8 cellular contexts compared by ENCODE assay signal in genomic region chr14:65103150-65103760, GRCh38. TPM values are rescaled to one million over a fixed set of nuclear protein-coding genes. Genes with fewer than 3 reads are reported as not detected.
A peak's percentile ranks its signal among the peaks of the same experiment; 100 is the strongest.
DNase-seq lines count a peak whose midpoint lies in the region; ATAC-seq, FAIRE-seq and TF ChIP-seq lines count a peak whose summit lies in the region.

No MANE protein-coding gene starts in this region.

- peak overlapping the region; percentile 90 for H3K4me2 ChIP-seq in mesenchymal stem cell (ENCODE audit: low read length, poor library complexity, severe bottlenecking)

- H3K4me3 ChIP-seq in BJ (ENCODE audit: low read depth, low read length) (peak overlapping the region; percentile 84), body of pancreas (peak overlapping the region; percentile 40 to 95), mesenchymal stem cell (ENCODE audit: insufficient read depth in 1 of 2, low read depth in 1 of 2, low read length in 2 of 2) (peak overlapping the region; percentile 75 to 90), vagina (peak overlapping the region; percentile 76 to 85)

- no peak overlapping the region for H2BK15ac ChIP-seq in mesenchymal stem cell (ENCODE audit: low read depth, poor library complexity, severe bottlenecking)

- ATAC-seq in body of pancreas, result no peak
- ATAC-seq in esophagus mucosa, result no peak

- FAIRE-seq in GM19239 (lab: Jason Lieb, UNC), result peak; percentile 55

- H3K79me1 ChIP-seq in mesenchymal stem cell (replicated peaks; ENCODE audit: low read length, poor library complexity, severe bottlenecking), result peaks cover 1% of the 10 kb centered on the region

- WGBS in body of pancreas, 2 donors, result 6 to 7% methylated on average over 17 to 22 of the region's 22 CpGs
- 8% methylated on average over 22 of the region's 22 CpGs for WGBS in mesenchymal stem cell

- H3K9ac ChIP-seq in mesenchymal stem cell (ENCODE audit: low read length), result peak overlapping the region; percentile 87

- DNase-seq in BJ (ENCODE audit: low read depth) (no peak), GM19239 (ENCODE audit: insufficient read length, low spot score) (no peak), NCI-H748 (lab: John Stamatoyannopoulos, UW; ENCODE audit: unreplicated experiment) (peak; percentile 84), body of pancreas (peak; percentile 19 to 46 (median 27)), mesenchymal stem cell (peak; percentile 25), vagina (ENCODE audit: extremely low spot score in 2 of 2) (no peak), NCI-H128 (lab: John Stamatoyannopoulos, UW; ENCODE audit: unreplicated experiment) (no peak)

- intact Hi-C loops in body of pancreas (cut with DNase I), result no loop called here
- intact Hi-C loops in vagina (cut with DNase I), result loop anchor here (10.0 kb wide), 1 partner anchor 52 kb away; no protein-coding TSS in a partner anchor

- H3K4ac ChIP-seq in mesenchymal stem cell (ENCODE audit: low read depth in 1 of 2, low read length in 2 of 2), result peak overlapping the region in 1 of 2 experiments; percentile 82

- H2BK120ac ChIP-seq in mesenchymal stem cell (ENCODE audit: low read depth, low read length), result no peak overlapping the region

- POLR2A ChIA-PET in BJ (lab: Charles Lee), result interaction anchor here (0.7 to 1.1 kb wide), 2 partner anchors 10 to 1386 kb away, joined by 10 to 18 read pairs; no protein-coding TSS in a partner anchor

- H3K18ac ChIP-seq in mesenchymal stem cell (ENCODE audit: low read depth in 1 of 2, low read length in 2 of 2), result peak overlapping the region; percentile 64 to 77

- H3K14ac ChIP-seq in mesenchymal stem cell (ENCODE audit: low read length in 2 of 2), result peak overlapping the region in 1 of 2 experiments; percentile 53

- H4K91ac ChIP-seq in mesenchymal stem cell (ENCODE audit: low read length), result no peak overlapping the region

- no peaks in the 10 kb centered on the region for H3K9me3 ChIP-seq in body of pancreas
- no peaks in the 10 kb centered on the region for H3K9me3 ChIP-seq in mesenchymal stem cell (ENCODE audit: control insufficient read depth, low read length)
- no peaks in the 10 kb centered on the region for H3K9me3 ChIP-seq in vagina

- peak overlapping the region in 3 of 4 donors; percentile 61 to 87 (median 70) for H3K27ac ChIP-seq in body of pancreas
- no peak overlapping the region for H3K27ac ChIP-seq in mesenchymal stem cell (ENCODE audit: low read length, poor library complexity, severe bottlenecking)
- peak overlapping the region; percentile 64 for H3K27ac ChIP-seq in vagina

- H2AFZ ChIP-seq in mesenchymal stem cell (ENCODE audit: low read depth, low read length), result peak overlapping the region; percentile 33

- H2BK5ac ChIP-seq in mesenchymal stem cell (ENCODE audit: low read depth, low read length, poor library complexity, severe bottlenecking), result no peak overlapping the region

- H3K23ac ChIP-seq in mesenchymal stem cell (ENCODE audit: low read length in 2 of 2), result no peak overlapping the region

- peak overlapping the region; percentile 40 for H4K8ac ChIP-seq in mesenchymal stem cell (ENCODE audit: low read length)

- H2BK12ac ChIP-seq in mesenchymal stem cell (ENCODE audit: low read length in 2 of 2), result no peak overlapping the region

- CTCF ChIA-PET in BJ (lab: Yijun Ruan, JAX), result interaction anchor here (1.3 to 2.0 kb wide), 2 partner anchors 14 to 83 kb away, joined by 4 to 5 read pairs; no protein-coding TSS in a partner anchor

- H2AK5ac ChIP-seq in mesenchymal stem cell (ENCODE audit: low read length, severe bottlenecking), result no peak overlapping the region

- TF ChIP-seq POLR2A in body of pancreas (IDR thresholded peaks at IDR 0.05), result no peak
- TF ChIP-seq POLR2A in vagina (IDR thresholded peaks at IDR 0.05), result no peak

- H3K4me1 ChIP-seq in body of pancreas (peaks cover 15% of the 10 kb centered on the region), mesenchymal stem cell (ENCODE audit: control insufficient read depth, insufficient read depth, low read depth, low read length) (peaks cover 2% of the 10 kb centered on the region), vagina (peaks cover 39% of the 10 kb centered on the region)

- no peak for TF ChIP-seq CTCF in BJ (IDR thresholded peaks at IDR 0.05; ENCODE audit: insufficient read depth, low read depth, low read length)
- peak in 2 of 7 experiments; percentile 11 to 17 for TF ChIP-seq CTCF in body of pancreas (IDR thresholded peaks at IDR 0.05)
- no peak for TF ChIP-seq CTCF in vagina (IDR thresholded peaks at IDR 0.05)

- no peaks in the 10 kb centered on the region for H3K27me3 ChIP-seq in BJ (ENCODE audit: control insufficient read depth, insufficient read depth, low read length)
- H3K27me3 ChIP-seq in body of pancreas, result no peaks in the 10 kb centered on the region
- no peaks in the 10 kb centered on the region for H3K27me3 ChIP-seq in mesenchymal stem cell (ENCODE audit: control insufficient read depth in 1 of 2, insufficient read depth in 1 of 2, low read length in 2 of 2)
- H3K27me3 ChIP-seq in vagina, result no peaks in the 10 kb centered on the region

- H3K36me3 ChIP-seq in BJ (ENCODE audit: control insufficient read depth, insufficient read depth, low read length), result no peaks in the 10 kb centered on the region; the same call in 1 of the 2 replicates
- H3K36me3 ChIP-seq in body of pancreas (replicated peaks in 1 of 2; ENCODE audit: insufficient read depth in 1 of 2, low read depth in 2 of 2), result no peaks in the 10 kb centered on the region
- peaks cover 0 to 7% of the 10 kb centered on the region in 2 experiments for H3K36me3 ChIP-seq in mesenchymal stem cell (ENCODE audit: control insufficient read depth in 1 of 2, insufficient read depth in 2 of 2, low read depth in 1 of 2, low read length in 2 of 2)
- no peaks in the 10 kb centered on the region for H3K36me3 ChIP-seq in vagina

RNA-seq across cellular contexts. Expression of gene MAX, which starts 0.9 kb away (rescaled TPM):
- 54.5 and 57.3 TPM in 2 replicates for polyA plus RNA-seq in BJ (2011; rRNA removed)
- 39.6 and 59.4 TPM in 2 replicates for polyA minus RNA-seq in BJ (2011; rRNA and poly(A)+ RNA removed)
- total RNA-seq in body of pancreas (10 to 100 TPM; 28.8 to 30.0 TPM), vagina (71.7 TPM), esophagus mucosa (90.8 TPM)
- 85.2 TPM for polyA plus RNA-seq in mesenchymal stem cell (2013, experiment 1 of 2)
- 85.6 TPM for polyA plus RNA-seq in mesenchymal stem cell (2013, experiment 2 of 2)

Comparison
In these comparisons a context has a peak if more than half of its experiments do, and no peak if none do; other contexts are left out.
1. DNase-seq: peak in NCI-H748 (single experiment), body of pancreas (4 of 4) and mesenchymal stem cell (single experiment); none in BJ (single experiment), GM19239 (single experiment), vagina (0 of 2) and NCI-H128 (single experiment).
2. Peak in every context shown above with its lines, with median percentiles within 50 percentile points of each other: H3K4me3 ChIP-seq.